In the genomic region with DNA sequence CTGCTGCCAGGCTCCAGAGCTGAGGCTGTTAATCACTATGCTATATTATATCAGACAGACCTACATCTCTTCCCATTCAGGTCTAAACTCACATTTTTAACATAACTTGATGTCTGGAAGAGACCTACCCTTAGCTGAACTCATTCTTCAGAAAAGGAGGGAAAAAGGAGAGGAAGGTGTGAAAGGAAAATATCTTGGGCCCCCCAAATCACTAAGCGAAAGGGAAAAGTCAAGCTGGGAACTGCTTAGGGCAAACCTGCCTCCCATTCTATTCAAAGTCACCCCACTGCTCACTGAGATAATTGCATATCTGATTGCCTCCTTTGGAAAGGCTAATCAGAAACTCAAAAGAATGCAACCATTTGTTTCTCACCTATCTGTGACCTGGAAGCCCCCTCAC, we compare ENCODE assay signal across 29 cellular contexts.
"Had no signal": no experiment of that assay in that cellular context is flagged by ENCODE, and none has a peak within 500 bp of the region (broad histone marks: within the 10 kb centered on the region; RNA-seq: fewer than 3 reads in every experiment).

No MANE protein-coding gene starts in this region.

- H3K4me1 ChIP-seq: colonic mucosa, esophagus muscularis mucosa, esophagus squamous epithelium, gastrocnemius medialis, gastroesophageal sphincter had no signal

- H3K4me3 ChIP-seq: colonic mucosa, coronary artery, dorsolateral prefrontal cortex, esophagus muscularis mucosa, esophagus squamous epithelium, gastrocnemius medialis, gastroesophageal sphincter, heart left ventricle, heart right ventricle had no signal

- H3K27ac ChIP-seq: colonic mucosa, coronary artery, epithelial cell of prostate, esophagus muscularis mucosa, esophagus squamous epithelium, foreskin keratinocyte, gastrocnemius medialis, gastroesophageal sphincter, heart left ventricle, heart right ventricle had no signal

- FAIRE-seq: colon, endometrium, endothelial cell of umbilical vein, frontal cortex had no signal

- DNase-seq: colonic mucosa; cortex of kidney; dermis blood vessel endothelial cell; dorsolateral prefrontal cortex; effector CD4-positive, alpha-beta T cell; effector CD8-positive, alpha-beta T cell; effector memory CD4-positive, alpha-beta T cell; effector memory CD8-positive, alpha-beta T cell; endodermal cell; erythroblast; esophagus squamous epithelium; foreskin fibroblast; foreskin keratinocyte; foreskin melanocyte; gastrocnemius medialis; glutamatergic neuron; head of caudate nucleus; heart left ventricle; heart right ventricle had no signal

- H3K9me3 ChIP-seq: colonic mucosa, esophagus muscularis mucosa, esophagus squamous epithelium, gastrocnemius medialis, heart left ventricle had no signal

- H3K27me3 Mint-ChIP-seq: dendritic cell treated with granulocyte-macrophage colony-stimulating factor and Interleukin-4, amounts not matched to agents 40 ng/mL and 50 ng/mL, for 4 days; effector memory CD8-positive, alpha-beta T cell had no signal

- H3K4me3 Mint-ChIP-seq: dendritic cell treated with granulocyte-macrophage colony-stimulating factor and Interleukin-4, amounts not matched to agents 40 ng/mL and 50 ng/mL, for 4 days; effector memory CD8-positive, alpha-beta T cell; endodermal cell had no signal

- H3K27ac Mint-ChIP-seq: dendritic cell treated with granulocyte-macrophage colony-stimulating factor and Interleukin-4, amounts not matched to agents 40 ng/mL and 50 ng/mL, for 4 days; effector memory CD8-positive, alpha-beta T cell; endodermal cell had no signal

- H3K27me3 ChIP-seq: colonic mucosa, dorsolateral prefrontal cortex, esophagus muscularis mucosa, gastrocnemius medialis, gastroesophageal sphincter, heart left ventricle, heart right ventricle had no signal

- H3K36me3 ChIP-seq: colonic mucosa, esophagus muscularis mucosa, esophagus squamous epithelium, gastrocnemius medialis, gastroesophageal sphincter, heart left ventricle, heart right ventricle had no signal

- ATAC-seq: effector memory CD8-positive, alpha-beta T cell; esophagus mucosa; foreskin keratinocyte; gastrocnemius medialis; gastroesophageal sphincter; heart left ventricle; heart right ventricle had no signal
